In the genomic region with DNA sequence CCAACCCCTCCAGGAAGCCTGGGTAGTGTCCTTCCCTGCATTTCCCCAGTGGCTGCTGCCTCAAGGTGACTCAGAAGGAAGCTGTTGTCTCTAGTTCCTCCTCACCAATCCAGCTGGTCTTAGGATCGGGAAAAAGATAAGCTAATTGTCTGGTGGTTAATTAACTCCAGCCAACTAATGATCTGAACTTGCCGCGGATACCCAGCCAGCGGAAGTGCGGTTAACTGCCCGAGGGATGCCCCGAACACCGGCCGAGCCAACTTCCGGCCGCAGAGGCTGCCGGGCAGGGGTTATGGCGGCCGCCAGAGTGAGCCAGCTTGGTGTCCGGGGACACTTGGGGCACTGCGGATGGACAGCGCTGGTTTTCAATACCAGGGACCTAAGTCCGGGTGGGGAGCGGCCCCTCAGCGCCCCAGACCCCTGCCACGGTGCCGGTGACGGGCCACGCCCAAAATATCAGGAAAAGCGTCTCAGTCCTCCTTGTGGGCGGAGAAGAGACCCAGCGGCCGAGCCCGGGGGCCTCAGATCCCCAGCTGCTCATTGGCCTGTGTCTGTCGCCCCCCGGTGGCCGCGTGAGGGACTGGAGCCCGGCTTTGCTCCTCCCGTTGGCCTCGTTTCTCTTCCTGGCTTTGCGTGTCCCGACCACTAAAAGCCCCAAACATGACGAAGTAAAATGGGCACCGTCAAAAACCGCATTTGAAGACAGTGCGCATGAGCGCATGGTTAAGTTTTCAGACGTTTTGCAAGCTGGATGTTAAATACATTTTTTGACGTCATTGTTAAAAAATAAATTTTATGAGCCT, we compare ENCODE assay signal across 8 cellular contexts. TPM values are rescaled to one million over a fixed set of nuclear protein-coding genes. Genes with fewer than 3 reads are reported as not detected.
DNase-seq lines count a peak whose midpoint lies in the region; ATAC-seq and TF ChIP-seq lines count a peak whose summit lies in the region.

No MANE protein-coding gene starts in this region.

- peaks cover 19% of the 10 kb centered on the region for H3K4me1 Mint-ChIP-seq in HFFc6 (ENCODE audit: low read depth)
- peaks cover 6% of the 10 kb centered on the region for H3K4me1 Mint-ChIP-seq in activated naive CD8-positive, alpha-beta T cell treated with anti-CD3 and anti-CD28 coated beads for 36 hours
- peaks cover 8% of the 10 kb centered on the region for H3K4me1 Mint-ChIP-seq in osteocyte (ENCODE audit: unreplicated experiment)

- DNase-seq in GM06990 (ENCODE audit: extremely low read depth, insufficient read length) = peak; percentile 97
- peak; percentile 93 for DNase-seq in HFFc6
- peak; percentile 35 for DNase-seq in NCI-H1048 (lab: John Stamatoyannopoulos, UW)
- DNase-seq in activated naive CD8-positive, alpha-beta T cell treated with anti-CD3 and anti-CD28 coated beads for 36 hours = peak; percentile 95
- DNase-seq in head of caudate nucleus = peak; percentile 88 to 98 (median 94)
- peak; percentile 99 for DNase-seq in osteocyte (ENCODE audit: extremely low spot score, unreplicated experiment)

- no peaks in the 10 kb centered on the region for H3K9me3 ChIP-seq in thymus (ENCODE audit: control insufficient read depth)

- H3K9me3 Mint-ChIP-seq in HFFc6 (no peaks in the 10 kb centered on the region), osteocyte (ENCODE audit: unreplicated experiment) (no peaks in the 10 kb centered on the region)
- H3K9me3 Mint-ChIP-seq in activated naive CD8-positive, alpha-beta T cell treated with anti-CD3 and anti-CD28 coated beads for 36 hours = no peaks in the 10 kb centered on the region

- H3K27me3 ChIP-seq in GM06990 (replicated peaks; ENCODE audit: control insufficient read depth, insufficient read depth, low read length) (no peaks in the 10 kb centered on the region), thymus (ENCODE audit: control insufficient read depth, insufficient read depth) (peaks cover 6% of the 10 kb centered on the region)

- no peaks in the 10 kb centered on the region for H3K36me3 Mint-ChIP-seq in HFFc6 (ENCODE audit: low read depth)
- no peaks in the 10 kb centered on the region for H3K36me3 Mint-ChIP-seq in activated naive CD8-positive, alpha-beta T cell treated with anti-CD3 and anti-CD28 coated beads for 36 hours
- H3K36me3 Mint-ChIP-seq in osteocyte (ENCODE audit: unreplicated experiment) = no peaks in the 10 kb centered on the region

- no peaks in the 10 kb centered on the region for H3K36me3 ChIP-seq in GM06990 (ENCODE audit: control insufficient read depth, insufficient read depth, low read length)
- H3K36me3 ChIP-seq in thymus (ENCODE audit: control insufficient read depth, insufficient read depth) = no peaks in the 10 kb centered on the region

- H3K27me3 Mint-ChIP-seq in HFFc6 (ENCODE audit: insufficient read depth) (peaks cover 6% of the 10 kb centered on the region; the same call in 1 of the 2 replicates), osteocyte (ENCODE audit: unreplicated experiment) (peaks cover 41% of the 10 kb centered on the region)
- H3K27me3 Mint-ChIP-seq in activated naive CD8-positive, alpha-beta T cell treated with anti-CD3 and anti-CD28 coated beads for 36 hours = no peaks in the 10 kb centered on the region

- peak; percentile 98 for ATAC-seq in SK-N-SH treated with all-trans-retinoic acid at 6 μM for 48 hours

- H3K4me3 ChIP-seq in GM06990 (replicated peaks; ENCODE audit: low read depth, low read length) (peak overlapping the region; percentile 61), thymus (ENCODE audit: low read length) (peak overlapping the region; percentile 63)

- H3K27ac ChIP-seq in thymus (ENCODE audit: low read depth) = peak overlapping the region; percentile 75

- intact Hi-C loops in head of caudate nucleus (cut with DNase I) = loop anchor here (10.0 kb wide), 1 partner anchor 83 kb away; a partner anchor contains a TSS

- WGBS in thymus = under 1% methylated on average over 45 of the region's 45 CpGs

- TF ChIP-seq CTCF in GM06990 (IDR thresholded peaks at IDR 0.05; ENCODE audit: insufficient read depth, low read length, poor library complexity, severe bottlenecking) (peak; percentile 95), HFFc6 (IDR thresholded peaks at IDR 0.05) (peak; percentile 99), osteocyte (IDR thresholded peaks at IDR 0.05) (peak; percentile 99)

- H3K4me3 Mint-ChIP-seq in HFFc6 (peak overlapping the region; percentile 90), osteocyte (ENCODE audit: unreplicated experiment) (peak overlapping the region; percentile 89)
- H3K4me3 Mint-ChIP-seq in activated naive CD8-positive, alpha-beta T cell treated with anti-CD3 and anti-CD28 coated beads for 36 hours = peak overlapping the region; percentile 91

- H3K27ac Mint-ChIP-seq in HFFc6 = peak overlapping the region; percentile 98
- peak overlapping the region; percentile 95 for H3K27ac Mint-ChIP-seq in activated naive CD8-positive, alpha-beta T cell treated with anti-CD3 and anti-CD28 coated beads for 36 hours
- H3K27ac Mint-ChIP-seq in osteocyte (ENCODE audit: unreplicated experiment) = peak overlapping the region; percentile 95

- H3K4me1 ChIP-seq in thymus (ENCODE audit: control insufficient read depth, insufficient read depth, low read length) = peaks cover 6% of the 10 kb centered on the region

TF ChIP-seq in SK-N-SH treated with all-trans-retinoic acid at 6 μM for 48 hours, 23 proteins besides CTCF, POLR2A, EP300 and RAD21 (continues in another document):
- TF ChIP-seq, protein P1, sequence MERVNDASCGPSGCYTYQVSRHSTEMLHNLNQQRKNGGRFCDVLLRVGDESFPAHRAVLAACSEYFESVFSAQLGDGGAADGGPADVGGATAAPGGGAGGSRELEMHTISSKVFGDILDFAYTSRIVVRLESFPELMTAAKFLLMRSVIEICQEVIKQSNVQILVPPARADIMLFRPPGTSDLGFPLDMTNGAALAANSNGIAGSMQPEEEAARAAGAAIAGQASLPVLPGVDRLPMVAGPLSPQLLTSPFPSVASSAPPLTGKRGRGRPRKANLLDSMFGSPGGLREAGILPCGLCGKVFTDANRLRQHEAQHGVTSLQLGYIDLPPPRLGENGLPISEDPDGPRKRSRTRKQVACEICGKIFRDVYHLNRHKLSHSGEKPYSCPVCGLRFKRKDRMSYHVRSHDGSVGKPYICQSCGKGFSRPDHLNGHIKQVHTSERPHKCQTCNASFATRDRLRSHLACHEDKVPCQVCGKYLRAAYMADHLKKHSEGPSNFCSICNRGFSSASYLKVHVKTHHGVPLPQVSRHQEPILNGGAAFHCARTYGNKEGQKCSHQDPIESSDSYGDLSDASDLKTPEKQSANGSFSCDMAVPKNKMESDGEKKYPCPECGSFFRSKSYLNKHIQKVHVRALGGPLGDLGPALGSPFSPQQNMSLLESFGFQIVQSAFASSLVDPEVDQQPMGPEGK (CRISPR knock-in tag; IDR thresholded peaks at IDR 0.05; ENCODE audit: borderline replicate concordance) = peak; percentile 65; the same call in 1 of the 2 replicates
- TF ChIP-seq SNAI2 (CRISPR knock-in tag; IDR thresholded peaks at IDR 0.05) = peak; percentile 85; the same call in 1 of the 2 replicates
- TF ChIP-seq, protein P2, sequence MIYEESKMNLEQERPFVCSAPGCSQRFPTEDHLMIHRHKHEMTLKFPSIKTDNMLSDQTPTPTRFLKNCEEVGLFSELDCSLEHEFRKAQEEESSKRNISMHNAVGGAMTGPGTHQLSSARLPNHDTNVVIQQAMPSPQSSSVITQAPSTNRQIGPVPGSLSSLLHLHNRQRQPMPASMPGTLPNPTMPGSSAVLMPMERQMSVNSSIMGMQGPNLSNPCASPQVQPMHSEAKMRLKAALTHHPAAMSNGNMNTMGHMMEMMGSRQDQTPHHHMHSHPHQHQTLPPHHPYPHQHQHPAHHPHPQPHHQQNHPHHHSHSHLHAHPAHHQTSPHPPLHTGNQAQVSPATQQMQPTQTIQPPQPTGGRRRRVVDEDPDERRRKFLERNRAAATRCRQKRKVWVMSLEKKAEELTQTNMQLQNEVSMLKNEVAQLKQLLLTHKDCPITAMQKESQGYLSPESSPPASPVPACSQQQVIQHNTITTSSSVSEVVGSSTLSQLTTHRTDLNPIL (CRISPR knock-in tag; IDR thresholded peaks at IDR 0.05; ENCODE audit: low read depth) = 0 out of 2 replicates have a peak, but pooled peaks have one; percentile 13
- TF ChIP-seq ZFP3 (CRISPR knock-in tag; IDR thresholded peaks at IDR 0.05) = peak; percentile 83
- TF ChIP-seq ZNF8 (CRISPR knock-in tag; IDR thresholded peaks at IDR 0.05) = no peak
- no peak for TF ChIP-seq BACH2 (CRISPR knock-in tag; IDR thresholded peaks at IDR 0.05; ENCODE audit: borderline replicate concordance)
- no peak for TF ChIP-seq ZNF565 (CRISPR knock-in tag; conservative IDR thresholded peaks at IDR 0.05; ENCODE audit: low read depth)
- TF ChIP-seq RARB (CRISPR knock-in tag; IDR thresholded peaks at IDR 0.05) = no peak
- no peak for TF ChIP-seq GLIS3 (CRISPR knock-in tag; IDR thresholded peaks at IDR 0.05)
- TF ChIP-seq ESRRG (CRISPR knock-in tag; IDR thresholded peaks at IDR 0.05) = no peak
- no peak for TF ChIP-seq ZNF70 (CRISPR knock-in tag; IDR thresholded peaks at IDR 0.05)
- TF ChIP-seq ZC3H10 (CRISPR knock-in tag; IDR thresholded peaks at IDR 0.05) = 0 out of 2 replicates have a peak, but pooled peaks have one; percentile 9
- no peak for TF ChIP-seq OSR1 (CRISPR knock-in tag; IDR thresholded peaks at IDR 0.05)
- peak; percentile 21 for TF ChIP-seq ISL1 (CRISPR knock-in tag; IDR thresholded peaks at IDR 0.05)

RNA-seq across cellular contexts. Expression of a gene that starts 10.2 kb away (rescaled TPM):
- total RNA-seq in HFFc6 (2021; fragmentation: NEBNext Ultra II Directional; extraction: Animal tissue kit (Norgen Biotek cat#: 25700)) = not detected
- total RNA-seq in activated naive CD8-positive, alpha-beta T cell treated with anti-CD3 and anti-CD28 coated beads for 36 hours = not detected
- not detected in 2 replicates for total RNA-seq in osteocyte
- 4.1 TPM for polyA plus RNA-seq in thymus

RNA-seq across cellular contexts. Expression of a gene that starts 14.8 kb away (rescaled TPM):
- 10 to 100 TPM; 24.5 to 29.3 (median 26.1) TPM for total RNA-seq in HFFc6 (2021; fragmentation: NEBNext Ultra II Directional; extraction: Animal tissue kit (Norgen Biotek cat#: 25700))
- total RNA-seq in activated naive CD8-positive, alpha-beta T cell treated with anti-CD3 and anti-CD28 coated beads for 36 hours = 10 to 100 TPM; 18.0 to 18.3 TPM
- total RNA-seq in osteocyte = 49.6 and 54.0 TPM in 2 replicates
- polyA plus RNA-seq in thymus = 34.5 TPM

RNA-seq across cellular contexts. Expression of a gene that starts 38.1 kb away (rescaled TPM):
- under 1 TPM in 4 of 6 experiments, not detected in 2; 0.41 to 0.68 (median 0.46) TPM for total RNA-seq in HFFc6 (2021; fragmentation: NEBNext Ultra II Directional; extraction: Animal tissue kit (Norgen Biotek cat#: 25700))
- total RNA-seq in activated naive CD8-positive, alpha-beta T cell treated with anti-CD3 and anti-CD28 coated beads for 36 hours = 1 to 10 TPM; 1.1 to 1.6 TPM
- not detected in 2 replicates for total RNA-seq in osteocyte
- polyA plus RNA-seq in thymus = 1.2 TPM

RNA-seq across cellular contexts. Expression of a gene that starts 43.5 kb away (rescaled TPM):
- 10 to 100 TPM; 30.3 to 34.9 (median 33.7) TPM for total RNA-seq in HFFc6 (2021; fragmentation: NEBNext Ultra II Directional; extraction: Animal tissue kit (Norgen Biotek cat#: 25700))
- total RNA-seq in activated naive CD8-positive, alpha-beta T cell treated with anti-CD3 and anti-CD28 coated beads for 36 hours = 10 to 100 TPM; 24.3 to 26.1 TPM
- 38.9 and 46.4 TPM in 2 replicates for total RNA-seq in osteocyte
- polyA plus RNA-seq in thymus = 34.1 TPM

RNA-seq across cellular contexts. Expression of a gene that starts 51.2 kb away (rescaled TPM):
- not detected for total RNA-seq in HFFc6 (2021; fragmentation: NEBNext Ultra II Directional; extraction: Animal tissue kit (Norgen Biotek cat#: 25700))
- total RNA-seq in activated naive CD8-positive, alpha-beta T cell treated with anti-CD3 and anti-CD28 coated beads for 36 hours = 10 to 100 TPM; 11.2 to 13.1 TPM
- total RNA-seq in osteocyte = not detected in 2 replicates
- polyA plus RNA-seq in thymus = 0.68 TPM

Comparison
In these comparisons a context has a peak if more than half of its experiments do, and no peak if none do; other contexts are left out.
1. Peak in every context shown above with its lines: DNase-seq, ATAC-seq, H3K4me3 ChIP-seq and H3K27ac ChIP-seq.
2. DNase-seq: peak in every context shown above with its lines; median percentile 99 in osteocyte; 97 in GM06990; 95 in activated naive CD8-positive, alpha-beta T cell treated with anti-CD3 and anti-CD28 coated beads for 36 hours; 94 in head of caudate nucleus; 93 in HFFc6; 35 in NCI-H1048.